In genomic region chr10:15347205-15347604, GRCh38 we compare ENCODE assay signal across 14 cellular contexts. TPM values are rescaled to one million over a fixed set of nuclear protein-coding genes. Genes with fewer than 3 reads are reported as not detected.
DNase-seq lines count a peak whose midpoint lies in the region; TF ChIP-seq lines count a peak whose summit lies in the region.
"Had no signal": no experiment of that assay in that cellular context is flagged by ENCODE, and none has a peak within 500 bp of the region (broad histone marks: within the 10 kb centered on the region; RNA-seq: fewer than 3 reads in every experiment).

No MANE protein-coding gene starts in this region.

- H3K27me3 ChIP-seq in testis: no peaks in the 10 kb centered on the region

- intact Hi-C loops in lower leg skin (cut with DNase I; ENCODE audit: low total_unique reads) (no loop called here), testis (cut with DNase I; ENCODE audit: low total_unique reads) (no loop called here)

- DNase-seq in cerebellar cortex (ENCODE audit: low spot score) (peak; percentile 16), glutamatergic neuron (no peak), pons (ENCODE audit: low spot score) (peak; percentile 53), lower leg skin (ENCODE audit: low spot score in 2 of 2) (no peak), NCI-H510A treated with DMSO at 0.1 percent for 48 hours (lab: John Stamatoyannopoulos, UW) (no peak), testis (no peak), T-helper 9 cell (no peak)
- DNase-seq: Calu3; CD4-positive, alpha-beta T cell; DMS 273 treated with DMSO at 0.1 percent for 48 hours; GOT3 had no signal

- peaks cover 5% of the 10 kb centered on the region for H3K27me3 Mint-ChIP-seq in glutamatergic neuron (ENCODE audit: unreplicated experiment)

- no peaks in the 10 kb centered on the region for H3K36me3 ChIP-seq in testis (ENCODE audit: low read depth, missing control alignments)
- H3K36me3 ChIP-seq: HAP-1 had no signal

- peaks cover 73% of the 10 kb centered on the region for H3K4me1 Mint-ChIP-seq in glutamatergic neuron (ENCODE audit: low read depth, unreplicated experiment)
- H3K4me1 Mint-ChIP-seq: B cell had no signal

- H3K27ac Mint-ChIP-seq in glutamatergic neuron (ENCODE audit: unreplicated experiment): peak overlapping the region; percentile 15
- H3K27ac Mint-ChIP-seq: B cell; CD4-positive, alpha-beta T cell had no signal

- H3K4me3 ChIP-seq in lower leg skin (ENCODE audit: low read depth, poor library complexity, severe bottlenecking) (no peak overlapping the region), testis (no peak overlapping the region)
- H3K4me3 ChIP-seq: GM12878, HAP-1 had no signal

- H3K4me3 Mint-ChIP-seq in glutamatergic neuron (ENCODE audit: unreplicated experiment): peak overlapping the region; percentile 17
- H3K4me3 Mint-ChIP-seq: B cell; CD4-positive, alpha-beta T cell had no signal

- WGBS in lower leg skin, 2 donors: 80 to 85% methylated on average over 9 of the region's 9 CpGs
- 73 to 84% methylated on average over 9 of the region's 9 CpGs for WGBS in testis, 2 donors

- peaks cover 4% of the 10 kb centered on the region for H3K4me1 ChIP-seq in testis

- TF ChIP-seq CTCF in glutamatergic neuron (IDR thresholded peaks at IDR 0.05; ENCODE audit: partially characterized antibody, unreplicated experiment) (no peak), lower leg skin (IDR thresholded peaks at IDR 0.05) (no peak), testis (IDR thresholded peaks at IDR 0.05) (no peak)

- H3K36me3 Mint-ChIP-seq in glutamatergic neuron (ENCODE audit: unreplicated experiment): peaks cover 4% of the 10 kb centered on the region

- H3K27ac ChIP-seq in testis: no peak overlapping the region

- TF ChIP-seq POLR2A in lower leg skin (IDR thresholded peaks at IDR 0.05): no peak
- TF ChIP-seq POLR2A in testis (IDR thresholded peaks at IDR 0.05): no peak

- peaks cover 15% of the 10 kb centered on the region for H3K9me3 Mint-ChIP-seq in glutamatergic neuron (ENCODE audit: unreplicated experiment)
- H3K9me3 Mint-ChIP-seq: CD4-positive, alpha-beta T cell had no signal

- no peaks in the 10 kb centered on the region for H3K9me3 ChIP-seq in testis
- H3K9me3 ChIP-seq: HAP-1 had no signal

RNA-seq across cellular contexts. Expression of gene FAM171A1, which starts 23.9 kb away (rescaled TPM):
- 186 TPM for total RNA-seq in glutamatergic neuron (ENCODE audit: unreplicated experiment)
- 1 to 10 TPM; 2.7 to 5.4 (median 3.1) TPM for total RNA-seq in lower leg skin
- 10 to 100 TPM; 10.8 to 11.1 TPM for total RNA-seq in testis
- 9.2 TPM for polyA plus RNA-seq in testis (ENCODE audit: insufficient read depth, low read depth, low replicate concordance)
- total RNA-seq: B cell had no signal

Comparison
In these comparisons a context has a peak if more than half of its experiments do, and no peak if none do; other contexts are left out.
1. DNase-seq: peak in cerebellar cortex (single experiment) and pons (single experiment); none in glutamatergic neuron (single experiment), lower leg skin (0 of 2), NCI-H510A treated with DMSO at 0.1 percent for 48 hours (single experiment), testis (single experiment) and T-helper 9 cell (single experiment).
2. RNA of gene FAM171A1, which starts 23.9 kb away (total RNA-seq): 186 TPM in glutamatergic neuron (single experiment); 10.8 to 11.1 TPM in testis and 2.7 to 5.4 TPM in lower leg skin; every median in the first group is over 10 times any median in the second.